14 cellular contexts compared by ENCODE assay signal in the genomic region with DNA sequence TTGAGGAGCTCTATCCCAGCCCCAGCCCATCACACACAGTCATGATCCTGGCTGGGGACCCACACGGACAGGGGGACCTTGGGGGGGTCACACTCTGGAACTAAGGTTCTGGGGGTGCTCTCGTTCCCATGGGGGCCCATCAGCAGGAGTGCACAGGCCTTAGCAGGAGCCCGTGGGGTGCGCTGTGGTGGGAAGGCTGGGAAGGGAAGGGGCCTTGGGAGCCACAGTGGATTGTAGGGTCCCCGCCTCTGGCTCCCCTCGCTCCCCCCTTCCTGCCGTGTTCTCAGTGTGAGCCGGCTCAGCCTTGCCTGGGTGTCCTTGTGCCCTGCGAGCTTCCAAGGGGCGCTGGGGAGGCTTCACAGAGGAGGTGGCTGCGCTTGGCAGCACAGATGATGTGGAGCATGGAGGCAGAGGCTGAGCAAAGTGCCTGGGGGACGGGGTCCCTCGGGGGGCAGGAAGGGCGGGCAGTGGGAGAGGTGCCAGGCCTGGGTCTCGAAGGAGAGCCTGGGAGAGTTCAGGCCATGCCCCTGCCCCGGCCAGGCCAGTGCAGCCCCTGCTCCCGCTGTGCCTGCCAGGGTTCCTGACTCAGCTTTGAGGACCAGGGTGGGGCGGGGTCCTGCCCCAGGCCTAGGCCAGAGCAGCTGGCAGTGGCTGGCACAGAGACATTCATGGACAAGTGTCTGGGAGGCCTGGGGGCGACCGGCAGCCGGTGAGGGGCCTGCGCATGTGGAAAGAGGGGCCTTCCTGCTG. TPM values are rescaled to one million over a fixed set of nuclear protein-coding genes. Genes with fewer than 3 reads are reported as not detected.
DNase-seq lines count a peak whose midpoint lies in the region; TF ChIP-seq lines count a peak whose summit lies in the region.
"Had no signal": no experiment of that assay in that cellular context is flagged by ENCODE, and none has a peak within 500 bp of the region (broad histone marks: within the 10 kb centered on the region; RNA-seq: fewer than 3 reads in every experiment).

No MANE protein-coding gene starts in this region.

- H3K9me3 ChIP-seq in MG63 (no peaks in the 10 kb centered on the region), prostate gland (no peaks in the 10 kb centered on the region)
- H3K9me3 ChIP-seq: ascending aorta, upper lobe of right lung had no signal

- H3K36me3 ChIP-seq in MG63, result no peaks in the 10 kb centered on the region
- H3K36me3 ChIP-seq in prostate gland, result no peaks in the 10 kb centered on the region

- intact Hi-C loops in prostate gland (cut with DNase I), result no loop called here

- H3K4me3 ChIP-seq in MG63, result no peak overlapping the region
- no peak overlapping the region for H3K4me3 ChIP-seq in prostate gland
- H3K4me3 ChIP-seq: ascending aorta, upper lobe of right lung had no signal

- H3K4me1 ChIP-seq in prostate gland (replicated peaks), result no peaks in the 10 kb centered on the region
- H3K4me1 ChIP-seq: upper lobe of right lung had no signal

- TF ChIP-seq POLR2A in prostate gland (IDR thresholded peaks at IDR 0.05), result no peak

- TF ChIP-seq CTCF in C4-2B (conservative IDR thresholded peaks at IDR 0.05), result no peak
- TF ChIP-seq CTCF in prostate gland (IDR thresholded peaks at IDR 0.05), result no peak

- DNase-seq in MG63, result peak; percentile 83
- no peak for DNase-seq in epithelial cell of prostate (ENCODE audit: low read depth, low spot score)
- no peak for DNase-seq in prostate gland (ENCODE audit: low spot score)
- no peak for DNase-seq in NCI-H1417 (lab: John Stamatoyannopoulos, UW)
- no peak for DNase-seq in NCI-H69 (lab: John Stamatoyannopoulos, UW)
- no peak for DNase-seq in T1000 (lab: John Stamatoyannopoulos, UW)
- DNase-seq: CD8-positive, alpha-beta T cell; H7; NCI-H2227 treated with DMSO at 0.1 percent for 48 hours had no signal

- H3K27ac ChIP-seq in C4-2B (peak overlapping the region; percentile 71), epithelial cell of prostate (peak overlapping the region; percentile 69), prostate gland (peak overlapping the region; percentile 33 to 63)
- H3K27ac ChIP-seq: upper lobe of right lung had no signal

- H3K27me3 ChIP-seq in MG63, result no peaks in the 10 kb centered on the region
- no peaks in the 10 kb centered on the region for H3K27me3 ChIP-seq in prostate gland (replicated peaks; ENCODE audit: insufficient read depth)
- H3K27me3 ChIP-seq: ascending aorta, upper lobe of right lung had no signal

- whole genome bisulfite sequencing in prostate gland, result 76% methylated on average over 22 of the region's 22 CpGs

RNA-seq across cellular contexts. Expression of gene HGFAC, which starts 5.5 kb away (rescaled TPM):
- 0.53 TPM in 1 of 2 replicates, not detected in the other for total RNA-seq in MG63 (2014; rRNA removed; shearing (Covaris generic); ENCODE audit: low replicate concordance)
- total RNA-seq in prostate gland, result 1 to 10 TPM in 1 of 2 donors, under 1 TPM in 1; 0.27 to 1.9 TPM
- total RNA-seq: CD8-positive, alpha-beta T cell; sciatic nerve had no signal

RNA-seq across cellular contexts. Expression of gene DOK7, which starts 26.9 kb away (rescaled TPM):
- 7.1 and 9.6 TPM in 2 replicates for total RNA-seq in MG63 (2014; rRNA removed; shearing (Covaris generic); ENCODE audit: low replicate concordance)
- 10 to 100 TPM in 1 of 2 donors, 1 to 10 TPM in 1; 8.2 to 16.4 TPM for total RNA-seq in prostate gland
- total RNA-seq: CD8-positive, alpha-beta T cell; lung microvascular endothelial cell; sciatic nerve had no signal
